In genomic region chr6:75230484-75231325, GRCh38 we compare ENCODE assay signal across 8 cellular contexts. TPM values are rescaled to one million over a fixed set of nuclear protein-coding genes. Genes with fewer than 3 reads are reported as not detected.
DNase-seq lines count a peak whose midpoint lies in the region; ATAC-seq and TF ChIP-seq lines count a peak whose summit lies in the region.

No MANE protein-coding gene starts in this region.

- H3K4me3 ChIP-seq in Caco-2 (ENCODE audit: low read depth, low read length) = no peak overlapping the region
- H3K4me3 ChIP-seq in HUES6 (ENCODE audit: low read depth, low read length) = no peak overlapping the region
- H3K4me3 ChIP-seq in adipocyte (ENCODE audit: low read length) = no peak overlapping the region
- no peak overlapping the region for H3K4me3 ChIP-seq in transverse colon

- no peak for TF ChIP-seq POLR2A in transverse colon (IDR thresholded peaks at IDR 0.05)

- peak overlapping the region; percentile 9 for H3K9ac ChIP-seq in HUES6 (ENCODE audit: low read length)
- peak overlapping the region; percentile 39 for H3K9ac ChIP-seq in adipocyte (ENCODE audit: low read length)

- no peak for ATAC-seq in GM21576 (IDR thresholded peaks at IDR 0.05; ENCODE audit: unreplicated experiment)
- no peak for ATAC-seq in GM18907 (IDR thresholded peaks at IDR 0.05; ENCODE audit: unreplicated experiment)

- POLR2A ChIA-PET in Caco-2 (lab: Charles Lee) = no interaction called here

- H3K36me3 Mint-ChIP-seq in Caco-2 (ENCODE audit: insufficient read depth, unreplicated experiment) = peaks cover 2% of the 10 kb centered on the region
- H3K36me3 Mint-ChIP-seq in T-helper 2 cell treated with Interferon-gamma antibody and Interleukin-4, amounts not matched to agents 5 μg/mL and 100 μg/mL, for 36 hours (ENCODE audit: low read depth) = no peaks in the 10 kb centered on the region

- peak; percentile 61 to 75 for TF ChIP-seq CTCF in Caco-2 (IDR thresholded peaks at IDR 0.05; ENCODE audit: insufficient read depth in 1 of 2, low read depth in 1 of 2, low read length in 1 of 2, severe bottlenecking in 1 of 2, unreplicated experiment in 1 of 2)
- peak; percentile 58 to 64 (median 60) for TF ChIP-seq CTCF in transverse colon (IDR thresholded peaks at IDR 0.05)

- no peaks in the 10 kb centered on the region for H3K4me1 ChIP-seq in Caco-2
- H3K4me1 ChIP-seq in HUES6 (ENCODE audit: control insufficient read depth, insufficient read depth, low read length) = peaks cover 17% of the 10 kb centered on the region
- peaks cover 46% of the 10 kb centered on the region for H3K4me1 ChIP-seq in adipocyte (ENCODE audit: control insufficient read depth, insufficient read depth, low read length)
- H3K4me1 ChIP-seq in transverse colon = peaks cover 0 to 8% (median 0%) of the 10 kb centered on the region in 4 donors

- intact Hi-C loops in Caco-2 (cut with micrococcal nuclease; ENCODE audit: unreplicated experiment) = loop anchor here (1.0 kb wide), 1 partner anchor 21 kb away; no protein-coding TSS in a partner anchor
- intact Hi-C loops in transverse colon (cut with DNase I; ENCODE audit: low total_unique reads) = no loop called here

- H3K36me3 ChIP-seq in Caco-2 (ENCODE audit: control insufficient read depth, insufficient read depth, low read length) = no peaks in the 10 kb centered on the region
- H3K36me3 ChIP-seq in HUES6 (ENCODE audit: control insufficient read depth, insufficient read depth, low read length) = no peaks in the 10 kb centered on the region
- no peaks in the 10 kb centered on the region for H3K36me3 ChIP-seq in adipocyte (ENCODE audit: control insufficient read depth, insufficient read depth, low read length, severe bottlenecking)
- no peaks in the 10 kb centered on the region for H3K36me3 ChIP-seq in transverse colon

- H3K27me3 ChIP-seq in Caco-2 (replicated peaks; ENCODE audit: control insufficient read depth, insufficient read depth, low read length) = no peaks in the 10 kb centered on the region
- no peaks in the 10 kb centered on the region for H3K27me3 ChIP-seq in HUES6 (ENCODE audit: control insufficient read depth, insufficient read depth, low read length)
- H3K27me3 ChIP-seq in adipocyte (replicated peaks; ENCODE audit: control insufficient read depth, insufficient read depth, low read length) = no peaks in the 10 kb centered on the region
- no peaks in the 10 kb centered on the region for H3K27me3 ChIP-seq in transverse colon

- DNase-seq in Caco-2 (peak in 1 of 2 experiments; percentile 48), adipocyte (ENCODE audit: low read depth) (peak; percentile 88), hippocampal formation (lab: John Stamatoyannopoulos, UW) (peak; percentile 9 to 50), transverse colon (peak; percentile 34)
- no peak for DNase-seq in T-helper 2 cell treated with Interferon-gamma antibody and Interleukin-4, amounts not matched to agents 5 μg/mL and 100 μg/mL, for 36 hours (ENCODE audit: low spot score)

- BruUV-seq in Caco-2 (replicated peaks; lab: Mats Ljungman, UMichigan) = no TSS peak

- no peak overlapping the region for H3K4me3 Mint-ChIP-seq in Caco-2 (ENCODE audit: unreplicated experiment)
- no peak overlapping the region for H3K4me3 Mint-ChIP-seq in T-helper 2 cell treated with Interferon-gamma antibody and Interleukin-4, amounts not matched to agents 5 μg/mL and 100 μg/mL, for 36 hours

- H3K9me3 ChIP-seq in Caco-2 (no peaks in the 10 kb centered on the region), HUES6 (ENCODE audit: control insufficient read depth, insufficient read depth, low read depth, low read length) (no peaks in the 10 kb centered on the region), adipocyte (ENCODE audit: control insufficient read depth, low read length) (no peaks in the 10 kb centered on the region), transverse colon (no peaks in the 10 kb centered on the region)

- TF ChIP-seq EP300 in transverse colon (IDR thresholded peaks at IDR 0.05; ENCODE audit: low read depth) = no peak

- H3K9me3 Mint-ChIP-seq in Caco-2 (ENCODE audit: unreplicated experiment) = no peaks in the 10 kb centered on the region
- H3K9me3 Mint-ChIP-seq in T-helper 2 cell treated with Interferon-gamma antibody and Interleukin-4, amounts not matched to agents 5 μg/mL and 100 μg/mL, for 36 hours = no peaks in the 10 kb centered on the region

- H3K27ac ChIP-seq in HUES6 (ENCODE audit: low read depth, low read length) (no peak overlapping the region), transverse colon (no peak overlapping the region)

- in situ Hi-C loops in transverse colon (cut with MboI; ENCODE audit: low pct_ligation_motif_present in 1 of 4, low pct_unique_long_range_greater_than_20kb in 1 of 4, low sequenced_read_pairs in 3 of 4) = no loop called here

- WGBS in transverse colon (ENCODE audit: low coverage in 1 of 2), 2 donors = 58 to 60% methylated on average over 10 of the region's 10 CpGs

- no peaks in the 10 kb centered on the region for H3K27me3 Mint-ChIP-seq in Caco-2 (ENCODE audit: insufficient read depth, unreplicated experiment)
- peaks cover 4% of the 10 kb centered on the region for H3K27me3 Mint-ChIP-seq in T-helper 2 cell treated with Interferon-gamma antibody and Interleukin-4, amounts not matched to agents 5 μg/mL and 100 μg/mL, for 36 hours (ENCODE audit: low read depth)

- CTCF ChIA-PET in Caco-2 (lab: Charles Lee) = no interaction called here

- H3K27ac Mint-ChIP-seq in Caco-2 (ENCODE audit: unreplicated experiment) = no peak overlapping the region
- H3K27ac Mint-ChIP-seq in T-helper 2 cell treated with Interferon-gamma antibody and Interleukin-4, amounts not matched to agents 5 μg/mL and 100 μg/mL, for 36 hours = no peak overlapping the region

- H3K4me1 Mint-ChIP-seq in Caco-2 (ENCODE audit: low read depth, unreplicated experiment) = no peaks in the 10 kb centered on the region
- H3K4me1 Mint-ChIP-seq in T-helper 2 cell treated with Interferon-gamma antibody and Interleukin-4, amounts not matched to agents 5 μg/mL and 100 μg/mL, for 36 hours (ENCODE audit: low read depth) = peaks cover 1% of the 10 kb centered on the region

RNA-seq across cellular contexts. Expression of gene COX7A2, which starts 12.9 kb away (rescaled TPM):
- total RNA-seq in Caco-2 (2022) = 381 and 385 TPM in 2 replicates
- 100 to 1,000 TPM; 146 to 469 (median 349) TPM for total RNA-seq in transverse colon

RNA-seq across cellular contexts. Expression of gene COL12A1, which starts 24.9 kb away (rescaled TPM):
- total RNA-seq in Caco-2 (2022) (61.8 and 68.0 TPM in 2 replicates), transverse colon (10 to 100 TPM; 14.2 to 45.1 (median 32.3) TPM)

RNA-seq across cellular contexts. Expression of gene TMEM30A, which starts 53.9 kb away (rescaled TPM):
- 55.8 and 58.9 TPM in 2 replicates for total RNA-seq in Caco-2 (2022)
- total RNA-seq in transverse colon = 10 to 100 TPM; 28.9 to 86.2 (median 56.5) TPM
